1 cellular context compared by ENCODE assay signal in the genomic region with DNA sequence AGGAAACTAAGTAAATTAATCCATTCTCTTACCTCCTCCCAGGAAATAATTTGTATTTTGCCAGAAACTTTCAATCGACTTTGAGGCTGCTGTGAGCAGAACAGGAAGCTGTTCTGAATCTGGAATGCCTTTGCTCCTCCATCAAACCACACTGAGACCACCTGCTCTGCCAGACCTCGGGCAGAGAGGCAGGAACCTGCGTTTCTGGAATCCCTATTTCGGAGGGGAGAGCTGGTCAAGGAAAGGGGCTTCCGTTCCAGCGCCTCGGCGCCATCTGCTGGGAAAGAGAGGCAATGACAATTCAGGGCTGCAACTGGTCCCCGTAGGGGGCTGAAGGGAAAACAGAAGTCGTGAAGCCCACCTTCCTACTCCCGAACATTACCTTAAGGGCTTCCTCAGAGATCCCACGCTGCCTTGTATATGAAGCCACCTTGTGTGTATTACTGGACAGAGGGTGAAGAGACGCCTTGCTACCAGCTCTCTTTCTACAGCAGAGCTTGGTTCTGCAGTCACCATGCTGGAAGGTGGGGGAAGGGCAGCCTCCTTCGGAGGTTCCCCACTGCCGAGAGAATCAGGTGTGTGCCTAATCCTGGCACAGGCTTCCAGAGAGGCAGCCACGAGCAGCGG.
TF ChIP-seq lines count a peak whose summit lies in the region.

No MANE protein-coding gene starts in this region.

TF ChIP-seq in K562, 482 proteins besides CTCF, POLR2A, EP300 and RAD21 (continued from another document):
- no peak for TF ChIP-seq ZNF121 (CRISPR knock-in tag; conservative IDR thresholded peaks at IDR 0.05)
- TF ChIP-seq KDM5B (IDR thresholded peaks at IDR 0.05; ENCODE audit: insufficient replicate concordance, low read depth, low read length) = no peak
- TF ChIP-seq SNRNP70 (optimal IDR thresholded peaks at IDR 0.05; ENCODE audit: low read depth, low read length) = no peak
- TF ChIP-seq ELF2 (CRISPR knock-in tag; IDR thresholded peaks at IDR 0.05) = peak; percentile 67
- TF ChIP-seq XRCC3 (IDR thresholded peaks at IDR 0.05) = no peak
- TF ChIP-seq, protein P1, sequence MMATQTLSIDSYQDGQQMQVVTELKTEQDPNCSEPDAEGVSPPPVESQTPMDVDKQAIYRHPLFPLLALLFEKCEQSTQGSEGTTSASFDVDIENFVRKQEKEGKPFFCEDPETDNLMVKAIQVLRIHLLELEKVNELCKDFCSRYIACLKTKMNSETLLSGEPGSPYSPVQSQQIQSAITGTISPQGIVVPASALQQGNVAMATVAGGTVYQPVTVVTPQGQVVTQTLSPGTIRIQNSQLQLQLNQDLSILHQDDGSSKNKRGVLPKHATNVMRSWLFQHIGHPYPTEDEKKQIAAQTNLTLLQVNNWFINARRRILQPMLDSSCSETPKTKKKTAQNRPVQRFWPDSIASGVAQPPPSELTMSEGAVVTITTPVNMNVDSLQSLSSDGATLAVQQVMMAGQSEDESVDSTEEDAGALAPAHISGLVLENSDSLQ (IDR thresholded peaks at IDR 0.05) = no peak
- no peak for TF ChIP-seq ATF1 (CRISPR knock-in tag; IDR thresholded peaks at IDR 0.05)
- peak; percentile 16; the same call in 1 of the 2 replicates for TF ChIP-seq ATF1 (tag; IDR thresholded peaks at IDR 0.05)
- no peak for TF ChIP-seq PTBP1 (IDR thresholded peaks at IDR 0.05; ENCODE audit: low read depth, low read length)
- TF ChIP-seq, protein P2, sequence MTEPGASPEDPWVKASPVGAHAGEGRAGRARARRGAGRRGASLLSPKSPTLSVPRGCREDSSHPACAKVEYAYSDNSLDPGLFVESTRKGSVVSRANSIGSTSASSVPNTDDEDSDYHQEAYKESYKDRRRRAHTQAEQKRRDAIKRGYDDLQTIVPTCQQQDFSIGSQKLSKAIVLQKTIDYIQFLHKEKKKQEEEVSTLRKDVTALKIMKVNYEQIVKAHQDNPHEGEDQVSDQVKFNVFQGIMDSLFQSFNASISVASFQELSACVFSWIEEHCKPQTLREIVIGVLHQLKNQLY (CRISPR knock-in tag; conservative IDR thresholded peaks at IDR 0.05) = no peak
- TF ChIP-seq NONO (IDR thresholded peaks at IDR 0.05; ENCODE audit: low read depth in 2 of 2, low read length in 1 of 2) = no peak
- no peak for TF ChIP-seq SMARCA4 (IDR thresholded peaks at IDR 0.05)
- TF ChIP-seq ZNF263 (CRISPR knock-in tag; IDR thresholded peaks at IDR 0.05; ENCODE audit: borderline replicate concordance) = peak; percentile 33; the same call in 1 of the 2 replicates
- TF ChIP-seq POLR2H (tag; IDR thresholded peaks at IDR 0.05; ENCODE audit: low read depth) = no peak
- no peak for TF ChIP-seq BCOR (IDR thresholded peaks at IDR 0.05)
- peak; percentile 49; the same call in 1 of the 2 replicates for TF ChIP-seq MTA3 (IDR thresholded peaks at IDR 0.05; ENCODE audit: borderline replicate concordance)
- no peak for TF ChIP-seq FOXJ2 (tag; IDR thresholded peaks at IDR 0.05)
- TF ChIP-seq ZC3H4 (CRISPR knock-in tag; IDR thresholded peaks at IDR 0.05; ENCODE audit: borderline replicate concordance) = no peak
- TF ChIP-seq ELF1 (tag; IDR thresholded peaks at IDR 0.05) = no peak
